In genomic region chr13:109439813-109440212, GRCh38 we compare ENCODE assay signal across 10 cellular contexts.
ATAC-seq and TF ChIP-seq lines count a peak whose summit lies in the region.
"Had no signal": no experiment of that assay in that cellular context is flagged by ENCODE, and none has a peak within 500 bp of the region (broad histone marks: within the 10 kb centered on the region; RNA-seq: fewer than 3 reads in every experiment).

No MANE protein-coding gene starts in this region.

- peaks cover 11 to 31% of the 10 kb centered on the region in 2 experiments for H3K4me1 ChIP-seq in neutrophil (ENCODE audit: control insufficient read depth in 1 of 2, insufficient read depth in 1 of 2, low read depth in 1 of 2, low read length in 1 of 2)
- H3K4me1 ChIP-seq: A549; BE2C; BLaER1; BLaER1 treated with 17β-estradiol and CSF1 and Interleukin-3, amounts not matched to agents 10 nM and 100 nM; Caco-2 had no signal

- no peaks in the 10 kb centered on the region for H3K9me3 ChIP-seq in neutrophil
- H3K9me3 ChIP-seq: A549, BE2C, Caco-2 had no signal

- no peak for ATAC-seq in HG03469 (IDR thresholded peaks at IDR 0.05; ENCODE audit: unreplicated experiment)
- ATAC-seq: A549; CD8-positive, alpha-beta T cell had no signal

- no peaks in the 10 kb centered on the region for H3K27me3 ChIP-seq in neutrophil
- H3K27me3 ChIP-seq: BE2C; BLaER1; BLaER1 treated with 17β-estradiol and CSF1 and Interleukin-3, amounts not matched to agents 10 nM and 100 nM had no signal

- H3K27ac ChIP-seq in neutrophil, result peak overlapping the region; percentile 46
- H3K27ac ChIP-seq: 22Rv1; A549; BLaER1; BLaER1 treated with 17β-estradiol and CSF1 and Interleukin-3, amounts not matched to agents 10 nM and 100 nM; C4-2B had no signal

- TF ChIP-seq CTCF in neutrophil (IDR thresholded peaks at IDR 0.05), result no peak

- H3K4me3 ChIP-seq in neutrophil (ENCODE audit: low read depth in 1 of 2, low read length in 1 of 2), result no peak overlapping the region
- H3K4me3 ChIP-seq: A549; BLaER1; BLaER1 treated with 17β-estradiol and CSF1 and Interleukin-3, amounts not matched to agents 10 nM and 100 nM had no signal

- no peaks in the 10 kb centered on the region for H3K36me3 ChIP-seq in neutrophil
- H3K36me3 ChIP-seq: BE2C; BLaER1; BLaER1 treated with 17β-estradiol and CSF1 and Interleukin-3, amounts not matched to agents 10 nM and 100 nM had no signal
